Comparison of ENCODE assay signal across 8 cellular contexts in genomic region chr11:65133724-65134123, GRCh38. TPM values are rescaled to one million over a fixed set of nuclear protein-coding genes. Genes with fewer than 3 reads are reported as not detected.
DNase-seq lines count a peak whose midpoint lies in the region; ATAC-seq and TF ChIP-seq lines count a peak whose summit lies in the region.

No MANE protein-coding gene starts in this region.

- ATAC-seq in HG02642 (IDR thresholded peaks at IDR 0.05; ENCODE audit: poor library complexity, unreplicated experiment) (no peak), omental fat pad (ENCODE audit: low FRiP score) (no peak), esophagus mucosa (no peak), GM19023 (IDR thresholded peaks at IDR 0.05; ENCODE audit: unreplicated experiment) (no peak)

- H3K36me3 Mint-ChIP-seq in progenitor cell of endocrine pancreas (ENCODE audit: insufficient read depth), result peaks cover 4% of the 10 kb centered on the region

- POLR2A ChIA-PET in SK-N-SH (lab: Yijun Ruan, JAX), result interaction anchor here (0.5 to 2.9 kb wide), 4 partner anchors 11 to 59 kb away, joined by 3 to 25 read pairs (median 22); partner anchors contain the start of genes CAPN1, FAU, MRPL49 and ZNHIT2

- peak overlapping the region; percentile 100 for H3K27ac ChIP-seq in DOHH2 (ENCODE audit: low read depth, low read length)
- H3K27ac ChIP-seq in SK-N-SH (ENCODE audit: low read depth in 2 of 2, low read length in 1 of 2), result peak overlapping the region in 1 of 2 experiments; percentile 95; a peak in 3 of 4 replicates

- H3K9me3 ChIP-seq in DOHH2 (ENCODE audit: control insufficient read depth, insufficient read depth, low read length), result no peaks in the 10 kb centered on the region
- no peaks in the 10 kb centered on the region for H3K9me3 ChIP-seq in SK-N-SH

- H3K27me3 ChIP-seq in DOHH2 (ENCODE audit: control insufficient read depth, low read length) (no peaks in the 10 kb centered on the region), SK-N-SH (ENCODE audit: insufficient read depth) (no peaks in the 10 kb centered on the region)

- H3K4me3 Mint-ChIP-seq in progenitor cell of endocrine pancreas (ENCODE audit: low read depth), result peak overlapping the region; percentile 98

- CTCF ChIA-PET in SK-N-SH (lab: Yijun Ruan, JAX), result interaction anchor here (0.6 to 2.7 kb wide), 6 partner anchors 12 to 204 kb away, joined by 3 to 23 read pairs (median 6); partner anchors contain the start of genes CAPN1, FAU, MRPL49 and POLA2

- peak overlapping the region; percentile 95 for H3K9ac ChIP-seq in SK-N-SH

- H3K4me3 ChIP-seq in DOHH2 (ENCODE audit: low read length) (peak overlapping the region; percentile 99), SK-N-SH (ENCODE audit: low read depth in 2 of 2, low read length in 1 of 2) (peak overlapping the region; percentile 88 to 96)

- H3K79me2 ChIP-seq in DOHH2 (ENCODE audit: control insufficient read depth, low read length) (peaks cover 58% of the 10 kb centered on the region), SK-N-SH (ENCODE audit: insufficient read depth) (peaks cover 28% of the 10 kb centered on the region; the same call in 1 of the 2 replicates)

- TF ChIP-seq RAD21 in SK-N-SH (IDR thresholded peaks at IDR 0.05; ENCODE audit: low read length), result no peak

- peaks cover 54% of the 10 kb centered on the region for H3K36me3 ChIP-seq in DOHH2 (ENCODE audit: control insufficient read depth, low read length)
- peaks cover 19 to 37% of the 10 kb centered on the region in 2 experiments for H3K36me3 ChIP-seq in SK-N-SH (replicated peaks in 1 of 2; ENCODE audit: control insufficient read depth in 1 of 2, insufficient read depth in 2 of 2, low read length in 1 of 2)

- H3K9me2 ChIP-seq in DOHH2 (replicated peaks; ENCODE audit: control insufficient read depth, low read length) (no peaks in the 10 kb centered on the region), SK-N-SH (no peaks in the 10 kb centered on the region)

- no peaks in the 10 kb centered on the region for H3K27me3 Mint-ChIP-seq in progenitor cell of endocrine pancreas

- TF ChIP-seq CTCF in DOHH2 (IDR thresholded peaks at IDR 0.05; ENCODE audit: low read depth, low read length, poor library complexity, severe bottlenecking) (no peak), SK-N-SH (IDR thresholded peaks at IDR 0.05) (no peak), progenitor cell of endocrine pancreas (IDR thresholded peaks at IDR 0.05; ENCODE audit: unreplicated experiment) (no peak), omental fat pad (IDR thresholded peaks at IDR 0.05) (no peak)

- peaks cover 43% of the 10 kb centered on the region for H3F3A ChIP-seq in DOHH2 (ENCODE audit: control insufficient read depth, insufficient read depth)
- no peaks in the 10 kb centered on the region for H3F3A ChIP-seq in SK-N-SH (replicated peaks; ENCODE audit: insufficient read depth)

- DNase-seq in SK-N-SH (no peak), fibroblast of the conjunctiva (ENCODE audit: low read depth) (peak; percentile 28), progenitor cell of endocrine pancreas (ENCODE audit: low spot score, unreplicated experiment) (no peak), omental fat pad (ENCODE audit: low spot score) (no peak)

- H3K4me1 ChIP-seq in DOHH2 (ENCODE audit: control insufficient read depth, low read length), result peaks cover 54% of the 10 kb centered on the region
- peaks cover 0 to 28% of the 10 kb centered on the region in 2 experiments; a peak in 2 of 4 replicates for H3K4me1 ChIP-seq in SK-N-SH (ENCODE audit: control insufficient read depth in 1 of 2, insufficient read depth in 2 of 2, low read depth in 1 of 2, low read length in 1 of 2)

- H3K9me3 Mint-ChIP-seq in progenitor cell of endocrine pancreas (ENCODE audit: low read depth), result no peaks in the 10 kb centered on the region

- no peak for TF ChIP-seq EP300 in SK-N-SH (IDR thresholded peaks at IDR 0.05; ENCODE audit: borderline replicate concordance in 1 of 2, low read depth in 1 of 2, low read length in 1 of 2)

- H2AFZ ChIP-seq in SK-N-SH (ENCODE audit: low read depth), result 0 out of 2 replicates have a peak overlapping the region, but pooled peaks have one; percentile 51

- peaks cover 23% of the 10 kb centered on the region; the same call in 1 of the 2 replicates for H4K20me1 ChIP-seq in DOHH2 (ENCODE audit: control insufficient read depth, insufficient read depth, low read depth, low read length)
- no peaks in the 10 kb centered on the region; the same call in 1 of the 2 replicates for H4K20me1 ChIP-seq in SK-N-SH (ENCODE audit: insufficient read depth)

- H3K4me2 ChIP-seq in DOHH2 (ENCODE audit: low read length) (peak overlapping the region; percentile 99), SK-N-SH (peak overlapping the region; percentile 92)

- H3K27ac Mint-ChIP-seq in progenitor cell of endocrine pancreas, result peak overlapping the region; percentile 100

- H3K4me1 Mint-ChIP-seq in progenitor cell of endocrine pancreas (ENCODE audit: low read depth), result peaks cover 20% of the 10 kb centered on the region

- WGBS in SK-N-SH (ENCODE audit: low lambda C conversion rate), result under 1% methylated on average over 12 of the region's 20 CpGs

TF ChIP-seq in SK-N-SH, 30 proteins besides CTCF, POLR2A, EP300 and RAD21 (continues in another document):
- no peak for TF ChIP-seq FOSL2 (IDR thresholded peaks at IDR 0.05; ENCODE audit: borderline replicate concordance, low read depth)
- TF ChIP-seq NFIC (IDR thresholded peaks at IDR 0.05; ENCODE audit: borderline replicate concordance), result no peak
- no peak for TF ChIP-seq TEAD4 (IDR thresholded peaks at IDR 0.05; ENCODE audit: borderline replicate concordance, insufficient read depth)
- TF ChIP-seq NRF1 (IDR thresholded peaks at IDR 0.05; ENCODE audit: low read depth, low read length), result no peak
- no peak for TF ChIP-seq SIN3A (IDR thresholded peaks at IDR 0.05; ENCODE audit: borderline replicate concordance, low read depth, low read length)
- no peak for TF ChIP-seq PBX3 (IDR thresholded peaks at IDR 0.05)
- TF ChIP-seq RXRA (IDR thresholded peaks at IDR 0.05; ENCODE audit: borderline replicate concordance, low read depth), result no peak
- TF ChIP-seq USF1 (IDR thresholded peaks at IDR 0.05; ENCODE audit: borderline replicate concordance, low read depth), result no peak
- no peak for TF ChIP-seq YY1 (IDR thresholded peaks at IDR 0.05; ENCODE audit: low read depth)
- no peak for TF ChIP-seq SMC3 (IDR thresholded peaks at IDR 0.05; ENCODE audit: low read depth, low read length)

RNA-seq across cellular contexts. Expression of gene SYVN1, which starts 0.6 kb away (rescaled TPM):
- polyA plus RNA-seq in SK-N-SH (2012; rRNA removed), result 14.9 and 31.9 TPM in 2 replicates
- 25.5 and 32.8 TPM in 2 replicates for polyA plus RNA-seq in SK-N-SH (2012; cell fraction: cytosol; rRNA removed)
- 91.3 and 98.3 TPM in 2 replicates for polyA plus RNA-seq in SK-N-SH (2012; cell fraction: nucleus; rRNA removed)
- total RNA-seq in progenitor cell of endocrine pancreas (48.4 and 49.0 TPM in 2 replicates), omental fat pad (10 to 100 TPM; 47.1 to 58.2 (median 50.5) TPM), esophagus mucosa (28.1 TPM)

RNA-seq across cellular contexts. Expression of gene MRPL49, which starts 11.6 kb away (rescaled TPM):
- 56.7 and 89.7 TPM in 2 replicates for polyA plus RNA-seq in SK-N-SH (2012; rRNA removed)
- polyA plus RNA-seq in SK-N-SH (2012; cell fraction: cytosol; rRNA removed), result 50.2 and 68.6 TPM in 2 replicates
- polyA plus RNA-seq in SK-N-SH (2012; cell fraction: nucleus; rRNA removed), result 28.6 and 38.2 TPM in 2 replicates
- total RNA-seq in progenitor cell of endocrine pancreas (38.8 and 39.6 TPM in 2 replicates), omental fat pad (10 to 100 TPM; 37.2 to 47.9 (median 43.2) TPM), esophagus mucosa (63.9 TPM)

RNA-seq across cellular contexts. Expression of gene FAU, which starts 11.8 kb away (rescaled TPM):
- 912 and 1,210 TPM in 2 replicates for polyA plus RNA-seq in SK-N-SH (2012; rRNA removed)
- polyA plus RNA-seq in SK-N-SH (2012; cell fraction: cytosol; rRNA removed), result 839 and 875 TPM in 2 replicates
- polyA plus RNA-seq in SK-N-SH (2012; cell fraction: nucleus; rRNA removed), result 329 and 754 TPM in 2 replicates
- total RNA-seq in progenitor cell of endocrine pancreas (607 and 611 TPM in 2 replicates), omental fat pad (100 to 1,000 TPM; 612 to 842 (median 711) TPM), esophagus mucosa (758 TPM)

RNA-seq across cellular contexts. Expression of gene ZNHIT2, which starts 16.2 kb away (rescaled TPM):
- 5.6 and 5.9 TPM in 2 replicates for polyA plus RNA-seq in SK-N-SH (2012; rRNA removed)
- 2.4 and 4.1 TPM in 2 replicates for polyA plus RNA-seq in SK-N-SH (2012; cell fraction: cytosol; rRNA removed)
- 4.1 and 8.9 TPM in 2 replicates for polyA plus RNA-seq in SK-N-SH (2012; cell fraction: nucleus; rRNA removed)
- 10.5 and 11.8 TPM in 2 replicates for total RNA-seq in progenitor cell of endocrine pancreas
- total RNA-seq in omental fat pad, result 10 to 100 TPM; 12.1 to 18.6 (median 15.3) TPM
- 9.4 TPM for total RNA-seq in esophagus mucosa

RNA-seq across cellular contexts. Expression of gene TM7SF2, which starts 22.1 kb away (rescaled TPM):
- polyA plus RNA-seq in SK-N-SH (2012; rRNA removed), result 87.8 and 90.0 TPM in 2 replicates
- polyA plus RNA-seq in SK-N-SH (2012; cell fraction: cytosol; rRNA removed), result 38.0 and 59.9 TPM in 2 replicates
- 161 and 164 TPM in 2 replicates for polyA plus RNA-seq in SK-N-SH (2012; cell fraction: nucleus; rRNA removed)
- total RNA-seq in progenitor cell of endocrine pancreas (123 and 124 TPM in 2 replicates), omental fat pad (100 to 1,000 TPM in 1 of 4 donors, 10 to 100 TPM in 3; 44.8 to 345 (median 88.6) TPM), esophagus mucosa (53.2 TPM)
